ENCODE assay signal across 18 cellular contexts in the genomic region with DNA sequence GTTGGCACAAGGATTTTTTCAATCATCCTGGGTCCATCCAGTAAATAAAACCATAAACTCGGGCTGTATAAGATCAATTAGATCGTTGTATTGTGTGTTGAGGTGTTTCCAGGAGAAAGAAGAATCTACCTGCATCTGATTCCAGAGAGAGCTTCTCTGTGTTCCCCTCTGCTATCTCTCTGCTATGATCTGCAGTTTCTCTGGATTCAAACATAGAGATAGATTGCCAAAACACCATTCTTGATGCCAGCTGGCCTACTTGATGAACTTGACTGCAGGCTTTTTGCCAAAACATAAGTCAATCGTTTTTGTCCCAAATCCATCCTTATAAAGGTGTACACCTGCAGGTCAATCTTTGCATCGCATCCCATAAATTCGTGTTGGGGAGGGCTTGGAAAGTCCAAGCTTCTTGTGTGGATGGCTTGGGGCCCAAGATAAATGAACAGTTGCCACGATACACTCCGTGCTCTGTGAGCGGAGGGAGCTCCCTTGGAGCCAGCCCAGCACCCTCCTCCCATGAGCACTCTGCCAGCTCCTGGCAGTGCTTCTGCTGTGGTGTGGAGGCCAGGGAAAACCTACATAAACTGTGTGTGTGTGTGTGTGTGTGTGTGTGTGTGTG. TPM values are rescaled to one million over a fixed set of nuclear protein-coding genes. Genes with fewer than 3 reads are reported as not detected.
DNase-seq lines count a peak whose midpoint lies in the region; ATAC-seq and TF ChIP-seq lines count a peak whose summit lies in the region.
"Had no signal": no experiment of that assay in that cellular context is flagged by ENCODE, and none has a peak within 500 bp of the region (broad histone marks: within the 10 kb centered on the region; RNA-seq: fewer than 3 reads in every experiment).

No MANE protein-coding gene starts in this region.

- H3K36me3 ChIP-seq in adrenal gland (replicated peaks in 1 of 2) (no peaks in the 10 kb centered on the region), left ventricle myocardium inferior (no peaks in the 10 kb centered on the region)

- TF ChIP-seq POLR2A in adrenal gland (IDR thresholded peaks at IDR 0.05), result no peak

- DNase-seq in G401 (ENCODE audit: low spot score) (peak; percentile 89), adrenal gland (peak in 5 of 7 donors; percentile 18 to 50 (median 23)), left ventricle myocardium inferior (peak; percentile 66), posterior vena cava (ENCODE audit: low spot score) (peak; percentile 83), HEK293T (ENCODE audit: extremely low spot score) (no peak)
- no peak for DNase-seq in activated naive CD4-positive, alpha-beta T cell treated with anti-CD3 and anti-CD28 coated beads, Interleukin-2, amount 50 U/mL, for 16 hours
- no peak for DNase-seq in activated CD4-positive, alpha-beta T cell treated with anti-CD3 and anti-CD28 coated beads for 4 hours
- DNase-seq: activated CD4-positive, CD25-positive, alpha-beta regulatory T cell; activated T-cell treated with anti-CD3 and anti-CD28 coated beads, Interleukin-2, amount 50 U/mL, for 72 hours; DMS79 treated with DMSO at 0.1 percent for 48 hours; HCEC 1CT; naive thymus-derived CD4-positive, alpha-beta T cell; NCI-H146; NK-92 treated with Interleukin-12 subunit alpha and Interleukin-12 subunit beta, amount 100 ng/mL, for 24 hours; stimulated activated CD4-positive, alpha-beta T cell treated with anti-CD3 and anti-CD28 coated beads, Interleukin-12 subunit alpha, Interleukin-12 subunit beta, amount 100 ng/mL, for 4 hours had no signal

- POLR2A ChIA-PET in HEK293T (lab: Yijun Ruan, JAX), result no interaction called here

- ATAC-seq in HG03025 (IDR thresholded peaks at IDR 0.05; ENCODE audit: low FRiP score, unreplicated experiment), result no peak
- ATAC-seq: activated T-cell treated with anti-CD3 and anti-CD28 coated beads, Interleukin-2, amount 50 U/mL, for 72 hours; naive thymus-derived CD4-positive, alpha-beta T cell had no signal

- no peaks in the 10 kb centered on the region for H3K27me3 ChIP-seq in adrenal gland
- H3K27me3 ChIP-seq in left ventricle myocardium inferior (ENCODE audit: low read depth), result peaks cover 9% of the 10 kb centered on the region

- intact Hi-C loops in adrenal gland (cut with DNase I), result no loop called here
- intact Hi-C loops in left ventricle myocardium inferior (cut with micrococcal nuclease), result no loop called here
- intact Hi-C loops in posterior vena cava (cut with DNase I), result no loop called here

- no peak overlapping the region for H3K4me3 ChIP-seq in adrenal gland
- no peak overlapping the region for H3K4me3 ChIP-seq in left ventricle myocardium inferior

- H3K27ac ChIP-seq in adrenal gland, result no peak overlapping the region
- no peak overlapping the region for H3K27ac ChIP-seq in left ventricle myocardium inferior (replicated peaks)

- 53 to 60% (median 57%) methylated on average over 5 to 8 of the region's 8 CpGs for WGBS in adrenal gland, 4 donors

- H3K4me1 ChIP-seq in adrenal gland (replicated peaks in 1 of 2), result no peaks in the 10 kb centered on the region
- peaks cover 7% of the 10 kb centered on the region for H3K4me1 ChIP-seq in left ventricle myocardium inferior

- H3K9me3 ChIP-seq in adrenal gland (replicated peaks in 1 of 3) (no peaks in the 10 kb centered on the region), left ventricle myocardium inferior (replicated peaks) (peaks cover 5% of the 10 kb centered on the region)

- no peak for TF ChIP-seq CTCF in adrenal gland (IDR thresholded peaks at IDR 0.05)
- no peak for TF ChIP-seq CTCF in left ventricle myocardium inferior (IDR thresholded peaks at IDR 0.05; ENCODE audit: borderline replicate concordance)

- in situ Hi-C loops in G401 (cut with HindIII; ENCODE audit: low sequenced_read_pairs), result no loop called here

- CTCF ChIA-PET in HEK293T (lab: Yijun Ruan, JAX), result no interaction called here

TF ChIP-seq in HEK293T, 16 proteins besides CTCF, POLR2A, EP300 and RAD21:
- no peak for TF ChIP-seq ARNT (IDR thresholded peaks at IDR 0.05)
- TF ChIP-seq ZNF384 (IDR thresholded peaks at IDR 0.05), result no peak
- no peak for TF ChIP-seq NFRKB (IDR thresholded peaks at IDR 0.05)
- TF ChIP-seq FOXM1 (IDR thresholded peaks at IDR 0.05; ENCODE audit: borderline replicate concordance), result no peak
- no peak for TF ChIP-seq SUZ12 (IDR thresholded peaks at IDR 0.05)
- no peak for TF ChIP-seq HDGF (IDR thresholded peaks at IDR 0.05; ENCODE audit: borderline replicate concordance)
- no peak for TF ChIP-seq TARDBP (IDR thresholded peaks at IDR 0.05)
- no peak for TF ChIP-seq L3MBTL2 (conservative IDR thresholded peaks at IDR 0.05)
- TF ChIP-seq ELF4 (IDR thresholded peaks at IDR 0.05), result no peak
- no peak for TF ChIP-seq FOXA1 (IDR thresholded peaks at IDR 0.05)
- no peak for TF ChIP-seq LEF1 (IDR thresholded peaks at IDR 0.05; ENCODE audit: borderline replicate concordance)
- no peak for TF ChIP-seq CTBP1 (IDR thresholded peaks at IDR 0.05; ENCODE audit: borderline replicate concordance)
- TF ChIP-seq FOXK2 (IDR thresholded peaks at IDR 0.05), result no peak
- no peak for TF ChIP-seq SP1 (IDR thresholded peaks at IDR 0.05)
- TF ChIP-seq PKNOX1 (IDR thresholded peaks at IDR 0.05), result no peak
- TF ChIP-seq BHLHE40 (IDR thresholded peaks at IDR 0.05; ENCODE audit: borderline replicate concordance), result no peak

RNA-seq across cellular contexts. Expression of gene CERS3, which starts 2.7 kb away (rescaled TPM):
- not detected in 2 replicates for total RNA-seq in G401 (2014; rRNA removed; shearing (Covaris generic))
- not detected for total RNA-seq in adrenal gland
- polyA plus RNA-seq in adrenal gland, result under 1 TPM in 2 of 3 donors, not detected in 1; 0.07 to 0.08 TPM
- 0.08 TPM for total RNA-seq in left ventricle myocardium inferior
- not detected for total RNA-seq in posterior vena cava
- total RNA-seq: astrocyte, endothelial cell of umbilical vein had no signal
- polyA plus RNA-seq: endothelial cell of umbilical vein had no signal

Comparison
In these comparisons a context has a peak if more than half of its experiments do, and no peak if none do; other contexts are left out.
1. DNase-seq: peak in G401 (single experiment), adrenal gland (5 of 7), left ventricle myocardium inferior (single experiment) and posterior vena cava (single experiment); none in activated naive CD4-positive, alpha-beta T cell treated with anti-CD3 and anti-CD28 coated beads, Interleukin-2, amount 50 U/mL, for 16 hours (single experiment), activated CD4-positive, alpha-beta T cell treated with anti-CD3 and anti-CD28 coated beads for 4 hours (0 of 2) and HEK293T (single experiment).